8 cellular contexts compared by ENCODE assay signal in the genomic region with DNA sequence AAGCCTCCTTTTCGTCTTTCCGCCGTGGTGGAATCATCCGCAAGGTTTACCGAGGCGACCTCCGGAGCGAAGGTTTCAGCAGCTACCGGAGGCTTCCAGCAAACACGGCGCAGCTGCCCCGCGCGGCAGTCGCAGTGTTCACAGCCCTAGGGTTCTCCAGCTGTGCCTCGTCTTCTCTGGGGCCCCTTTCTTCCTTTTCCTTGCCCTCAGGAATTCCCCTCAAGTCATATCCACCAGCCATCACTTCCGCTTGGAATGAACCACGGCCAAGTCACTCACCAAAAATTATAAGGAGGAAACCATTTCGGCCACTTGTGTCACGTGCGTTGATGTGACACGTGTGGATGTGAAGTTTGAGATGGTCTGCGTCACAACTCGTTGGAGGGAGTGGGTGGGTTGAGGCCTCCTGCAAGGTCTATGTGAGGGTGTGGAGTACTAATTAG. TPM values are rescaled to one million over a fixed set of nuclear protein-coding genes. Genes with fewer than 3 reads are reported as not detected.
A peak's percentile ranks its signal among the peaks of the same experiment; 100 is the strongest.
DNase-seq lines count a peak whose midpoint lies in the region; ATAC-seq and TF ChIP-seq lines count a peak whose summit lies in the region.

No MANE protein-coding gene starts in this region.

- H3K27me3 Mint-ChIP-seq in activated naive CD8-positive, alpha-beta T cell treated with anti-CD3 and anti-CD28 coated beads, Interleukin-2, amount 10 ng/mL, durations not matched to agents 7 days and 5 days = peaks cover 3% of the 10 kb centered on the region

- H3K36me3 Mint-ChIP-seq in activated naive CD8-positive, alpha-beta T cell treated with anti-CD3 and anti-CD28 coated beads, Interleukin-2, amount 10 ng/mL, durations not matched to agents 7 days and 5 days = no peaks in the 10 kb centered on the region

- no peaks in the 10 kb centered on the region for H3K9me3 Mint-ChIP-seq in activated naive CD8-positive, alpha-beta T cell treated with anti-CD3 and anti-CD28 coated beads, Interleukin-2, amount 10 ng/mL, durations not matched to agents 7 days and 5 days

- H3K79me2 ChIP-seq in KMS-11 (ENCODE audit: insufficient read depth, low read depth) = peaks cover 40% of the 10 kb centered on the region

- peak overlapping the region; percentile 83 for H3K27ac ChIP-seq in KMS-11

- H3K4me2 ChIP-seq in KMS-11 = peak overlapping the region; percentile 64

- POLR2A ChIA-PET in activated naive CD8-positive, alpha-beta T cell treated with anti-CD3 and anti-CD28 coated beads, Interleukin-2, amount 10 ng/mL, durations not matched to agents 7 days and 5 days (lab: Charles Lee) = interaction anchor here (1.2 to 4.4 kb wide), 9 partner anchors 9 to 132 kb away, joined by 3 to 54 read pairs (median 7); a partner anchor contains a TSS

- no peak for TF ChIP-seq CTCF in KMS-11 (conservative IDR thresholded peaks at IDR 0.05; ENCODE audit: low read depth, low read length)

- H3K27me3 ChIP-seq in KMS-11 (ENCODE audit: insufficient read depth, low read depth) = no peaks in the 10 kb centered on the region

- in situ Hi-C loops in KBM-7 (cut with MboI; ENCODE audit: low pct_unique_long_range_greater_than_20kb, low sequenced_read_pairs) = loop anchor here (25.0 kb wide), 1 partner anchor 93 kb away; no protein-coding TSS in a partner anchor

- peaks cover 17% of the 10 kb centered on the region for H3K4me1 Mint-ChIP-seq in activated naive CD8-positive, alpha-beta T cell treated with anti-CD3 and anti-CD28 coated beads, Interleukin-2, amount 10 ng/mL, durations not matched to agents 7 days and 5 days

- H3K4me3 ChIP-seq in KMS-11 (IDR thresholded peaks at IDR 0.05; ENCODE audit: insufficient read depth, low read depth, low read length) = no peak overlapping the region
- H3K4me3 ChIP-seq in iPS-11a (ENCODE audit: low read depth, low read length) = peak overlapping the region; percentile 47

- peak overlapping the region; percentile 89 for H3K27ac Mint-ChIP-seq in activated naive CD8-positive, alpha-beta T cell treated with anti-CD3 and anti-CD28 coated beads, Interleukin-2, amount 10 ng/mL, durations not matched to agents 7 days and 5 days

- H2AFZ ChIP-seq in KMS-11 (ENCODE audit: low read depth) = peak overlapping the region; percentile 46

- peak overlapping the region; percentile 83 for H3K4me3 Mint-ChIP-seq in activated naive CD8-positive, alpha-beta T cell treated with anti-CD3 and anti-CD28 coated beads, Interleukin-2, amount 10 ng/mL, durations not matched to agents 7 days and 5 days

- peak; percentile 94 for DNase-seq in CD1c-positive myeloid dendritic cell (ENCODE audit: extremely low spot score)
- no peak for DNase-seq in activated naive CD8-positive, alpha-beta T cell treated with anti-CD3 and anti-CD28 coated beads, Interleukin-2, amount 10 ng/mL, durations not matched to agents 7 days and 5 days
- peak; percentile 50 to 58 for DNase-seq in stimulated activated CD4-positive, alpha-beta T cell treated with anti-CD3 and anti-CD28 coated beads, Interleukin-15, amount 100 ng/mL, for 48 hours (ENCODE audit: low read depth in 2 of 2)
- DNase-seq in KBM-7 = no peak
- DNase-seq in NCI-H1436 treated with DMSO at 0.1 percent for 48 hours (lab: John Stamatoyannopoulos, UW) = no peak

- H3K36me3 ChIP-seq in KMS-11 (ENCODE audit: insufficient read depth) = no peaks in the 10 kb centered on the region

- peaks cover 60% of the 10 kb centered on the region for H3K4me1 ChIP-seq in KMS-11 (ENCODE audit: low read depth, poor library complexity, severe bottlenecking)

- H3K9ac ChIP-seq in KMS-11 = peak overlapping the region; percentile 78

- no peaks in the 10 kb centered on the region for H4K20me1 ChIP-seq in KMS-11 (ENCODE audit: insufficient read depth)

- peak; percentile 27 for ATAC-seq in GM21390 (IDR thresholded peaks at IDR 0.05; ENCODE audit: unreplicated experiment)
- ATAC-seq in activated naive CD8-positive, alpha-beta T cell treated with anti-CD3 and anti-CD28 coated beads, Interleukin-2, amount 10 ng/mL, durations not matched to agents 7 days and 5 days (ENCODE audit: low read depth) = peak; percentile 41

RNA-seq across cellular contexts. Expression of a gene that starts 0.6 kb away (rescaled TPM):
- 10 to 100 TPM; 38.6 to 45.3 TPM for total RNA-seq in activated naive CD8-positive, alpha-beta T cell treated with anti-CD3 and anti-CD28 coated beads, Interleukin-2, amount 10 ng/mL, durations not matched to agents 7 days and 5 days

Comparison
In these comparisons a context has a peak if more than half of its experiments do, and no peak if none do; other contexts are left out.
1. DNase-seq: peak in CD1c-positive myeloid dendritic cell (single experiment) and stimulated activated CD4-positive, alpha-beta T cell treated with anti-CD3 and anti-CD28 coated beads, Interleukin-15, amount 100 ng/mL, for 48 hours (2 of 2); none in activated naive CD8-positive, alpha-beta T cell treated with anti-CD3 and anti-CD28 coated beads, Interleukin-2, amount 10 ng/mL, durations not matched to agents 7 days and 5 days (single experiment), KBM-7 (single experiment) and NCI-H1436 treated with DMSO at 0.1 percent for 48 hours (single experiment).